ENCODE assay signal across 7 cellular contexts in the genomic region with DNA sequence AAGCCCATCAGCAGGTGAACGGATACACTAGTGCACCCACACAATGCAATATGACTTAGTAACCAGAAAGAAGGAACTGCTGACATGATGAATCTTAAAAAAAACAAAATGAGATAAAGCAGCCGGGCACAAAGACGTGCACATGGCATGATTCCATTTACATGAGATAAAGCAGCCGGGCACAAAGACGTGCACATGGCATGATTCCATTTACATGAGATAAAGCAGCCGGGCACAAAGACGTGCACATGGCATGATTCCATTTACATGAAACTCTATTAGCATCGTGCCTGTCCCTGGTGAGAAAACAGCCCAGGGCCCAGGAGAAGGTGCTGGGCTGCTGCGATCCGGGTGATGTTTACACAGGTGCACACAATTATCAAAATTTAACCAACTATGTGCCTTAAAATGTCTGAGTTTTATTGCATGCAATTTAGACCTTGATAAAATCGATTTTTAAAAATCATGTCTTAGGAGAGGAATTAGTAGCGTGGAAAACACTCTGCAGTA. TPM values are rescaled to one million over a fixed set of nuclear protein-coding genes. Genes with fewer than 3 reads are reported as not detected.
A peak's percentile ranks its signal among the peaks of the same experiment; 100 is the strongest.
DNase-seq lines count a peak whose midpoint lies in the region; ATAC-seq, FAIRE-seq and TF ChIP-seq lines count a peak whose summit lies in the region.
"Not testable (repeated sequence)": the region's sequence is repeated elsewhere in the genome, so short reads cannot be mapped to it uniquely, and the experiment has no call there.

No MANE protein-coding gene starts in this region.

- peak overlapping the region; percentile 100 for H3K4me3 Mint-ChIP-seq in activated CD8-positive, alpha-beta T cell treated with anti-CD3 and anti-CD28 coated beads, Interleukin-2, amount 10 ng/mL, durations not matched to agents 7 days and 5 days

- H3K4me3 ChIP-seq in DND-41 (ENCODE audit: low read depth in 1 of 2, low read length in 2 of 2); body of pancreas; osteoblast (ENCODE audit: insufficient read depth, low read length): not testable (repeated sequence)

- H2AFZ ChIP-seq in DND-41 (ENCODE audit: low read depth, low read length); osteoblast (ENCODE audit: low read length): not testable (repeated sequence)

- not testable (repeated sequence) for H3K9ac ChIP-seq in DND-41 (ENCODE audit: low read depth, low read length)

- H3K27ac ChIP-seq in DND-41 (ENCODE audit: low read length): 0 out of 2 replicates have a peak overlapping the region, but pooled peaks have one; percentile 6
- H3K27ac ChIP-seq in body of pancreas: peak overlapping the region; percentile 66 to 94 (median 81)
- not testable (repeated sequence) for H3K27ac ChIP-seq in osteoblast (ENCODE audit: low read depth, low read length)

- H3K9me3 ChIP-seq in DND-41 (ENCODE audit: insufficient read depth, low read length, severe bottlenecking); body of pancreas; osteoblast (ENCODE audit: low read depth, low read length): not testable (repeated sequence)

- intact Hi-C loops in body of pancreas (cut with DNase I): not testable (repeated sequence)

- H3K79me2 ChIP-seq in DND-41 (ENCODE audit: insufficient read depth, low read length): peaks cover 89% of the 10 kb centered on the region
- H3K79me2 ChIP-seq in osteoblast (ENCODE audit: insufficient read depth, low read length): peaks cover 86% of the 10 kb centered on the region

- TF ChIP-seq CTCF in DND-41 (IDR thresholded peaks at IDR 0.05; ENCODE audit: borderline replicate concordance, extremely low read depth, low read length, poor library complexity, severe bottlenecking); body of pancreas (IDR thresholded peaks at IDR 0.05); osteoblast (IDR thresholded peaks at IDR 0.05; ENCODE audit: extremely low read depth, low read depth, low read length): not testable (repeated sequence)

- H3K27me3 ChIP-seq in DND-41 (ENCODE audit: insufficient read depth, low read length, poor library complexity); body of pancreas; osteoblast (ENCODE audit: insufficient read depth, low read length): not testable (repeated sequence)

- ATAC-seq in DND-41 (ENCODE audit: insufficient read depth, low read depth); activated CD8-positive, alpha-beta T cell treated with anti-CD3 and anti-CD28 coated beads, Interleukin-2, amount 10 ng/mL, durations not matched to agents 7 days and 5 days: not testable (repeated sequence)
- peak; percentile 15 for ATAC-seq in body of pancreas

- peaks cover 53% of the 10 kb centered on the region for H3K4me1 Mint-ChIP-seq in activated CD8-positive, alpha-beta T cell treated with anti-CD3 and anti-CD28 coated beads, Interleukin-2, amount 10 ng/mL, durations not matched to agents 7 days and 5 days (ENCODE audit: low read depth)

- 11 to 12% methylated on average over 12 of the region's 12 CpGs for WGBS in body of pancreas, 2 donors

- not testable (repeated sequence) for H3K27me3 Mint-ChIP-seq in activated CD8-positive, alpha-beta T cell treated with anti-CD3 and anti-CD28 coated beads, Interleukin-2, amount 10 ng/mL, durations not matched to agents 7 days and 5 days (ENCODE audit: low read depth)

- not testable (repeated sequence) for DNase-seq in DND-41; activated CD8-positive, alpha-beta T cell treated with anti-CD3 and anti-CD28 coated beads, Interleukin-2, amount 10 ng/mL, durations not matched to agents 7 days and 5 days
- peak; percentile 50 for DNase-seq in NCI-H2081 treated with DMSO at 0.1 percent for 48 hours (lab: John Stamatoyannopoulos, UW)
- peak; percentile 30 to 64 for DNase-seq in SHP77 (lab: John Stamatoyannopoulos, UW)
- DNase-seq in body of pancreas: peak; percentile 51 to 75 (median 67)
- peak; percentile 62 for DNase-seq in osteoblast (ENCODE audit: insufficient read length, low spot score, missing footprints)

- H4K20me1 ChIP-seq in DND-41 (ENCODE audit: insufficient read depth, low read length): peaks cover 49% of the 10 kb centered on the region
- peaks cover 36% of the 10 kb centered on the region for H4K20me1 ChIP-seq in osteoblast (ENCODE audit: insufficient read depth, low read length)

- H3K4me2 ChIP-seq in DND-41 (ENCODE audit: insufficient read depth, low read length); osteoblast (ENCODE audit: insufficient read depth, low read length): not testable (repeated sequence)

- peak overlapping the region; percentile 84 for H3K27ac Mint-ChIP-seq in activated CD8-positive, alpha-beta T cell treated with anti-CD3 and anti-CD28 coated beads, Interleukin-2, amount 10 ng/mL, durations not matched to agents 7 days and 5 days

- TF ChIP-seq POLR2A in body of pancreas (IDR thresholded peaks at IDR 0.05): not testable (repeated sequence)

- H3K4me1 ChIP-seq in DND-41 (ENCODE audit: insufficient read depth, low read length) (peaks cover 36% of the 10 kb centered on the region), body of pancreas (peaks cover 83% of the 10 kb centered on the region), osteoblast (ENCODE audit: insufficient read depth, low read length) (peaks cover 26% of the 10 kb centered on the region)

- H3K36me3 ChIP-seq in DND-41 (ENCODE audit: insufficient read depth, low read length): peaks cover 50% of the 10 kb centered on the region
- H3K36me3 ChIP-seq in body of pancreas (replicated peaks in 1 of 2; ENCODE audit: insufficient read depth in 1 of 2, low read depth in 2 of 2); osteoblast (ENCODE audit: insufficient read depth, low read length): not testable (repeated sequence)

- FAIRE-seq in islet of Langerhans (lab: Jason Lieb, UNC): peak; percentile 81

- peaks cover 44% of the 10 kb centered on the region for H3K36me3 Mint-ChIP-seq in activated CD8-positive, alpha-beta T cell treated with anti-CD3 and anti-CD28 coated beads, Interleukin-2, amount 10 ng/mL, durations not matched to agents 7 days and 5 days (ENCODE audit: low read depth)

- CTCF ChIA-PET in activated CD8-positive, alpha-beta T cell treated with anti-CD3 and anti-CD28 coated beads, Interleukin-2, amount 10 ng/mL, durations not matched to agents 7 days and 5 days (lab: Charles Lee): not testable (repeated sequence)

- POLR2A ChIA-PET in activated CD8-positive, alpha-beta T cell treated with anti-CD3 and anti-CD28 coated beads, Interleukin-2, amount 10 ng/mL, durations not matched to agents 7 days and 5 days (lab: Charles Lee): interaction anchor here (0.6 kb wide), 1 partner anchor 18 kb away, joined by 3 read pairs; no protein-coding TSS in a partner anchor

- not testable (repeated sequence) for H3K9me3 Mint-ChIP-seq in activated CD8-positive, alpha-beta T cell treated with anti-CD3 and anti-CD28 coated beads, Interleukin-2, amount 10 ng/mL, durations not matched to agents 7 days and 5 days (ENCODE audit: insufficient read depth)

RNA-seq across cellular contexts. Expression of a gene that starts 3.8 kb away (rescaled TPM):
- total RNA-seq in activated CD8-positive, alpha-beta T cell treated with anti-CD3 and anti-CD28 coated beads, Interleukin-2, amount 10 ng/mL, durations not matched to agents 7 days and 5 days: 10 to 100 TPM; 61.1 to 65.6 TPM
- total RNA-seq in body of pancreas (10 to 100 TPM; 33.6 to 46.4 TPM), osteoblast (27.7 and 28.2 TPM in 2 replicates)

RNA-seq across cellular contexts. Expression of a gene that starts 28.2 kb away (rescaled TPM):
- total RNA-seq in activated CD8-positive, alpha-beta T cell treated with anti-CD3 and anti-CD28 coated beads, Interleukin-2, amount 10 ng/mL, durations not matched to agents 7 days and 5 days: 10 to 100 TPM; 34.1 to 38.7 TPM
- total RNA-seq in body of pancreas (10 to 100 TPM; 21.5 to 23.1 TPM), osteoblast (17.7 and 18.9 TPM in 2 replicates)
